Comparison of ENCODE assay signal across 15 cellular contexts in the genomic region with DNA sequence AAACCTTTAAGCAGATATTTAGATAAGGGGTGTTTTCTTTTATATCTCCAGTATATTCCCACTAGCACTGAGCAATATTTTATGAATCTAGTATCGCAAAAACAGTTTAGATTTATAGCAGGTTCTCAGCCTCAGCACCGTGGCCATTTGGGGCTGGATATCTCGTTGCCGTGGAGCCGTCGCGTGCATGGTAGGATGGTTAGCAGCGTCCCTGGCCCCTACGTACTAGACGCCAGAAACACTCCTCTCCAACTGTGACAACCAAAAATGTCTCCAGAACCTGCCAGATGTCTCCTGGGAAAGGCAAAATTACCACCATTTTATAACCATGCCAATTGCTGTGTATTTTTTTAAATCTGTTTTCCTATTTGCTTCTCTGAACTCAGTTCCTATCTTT.
DNase-seq lines count a peak whose midpoint lies in the region; TF ChIP-seq lines count a peak whose summit lies in the region.
"Had no signal": no experiment of that assay in that cellular context is flagged by ENCODE, and none has a peak within 500 bp of the region (broad histone marks: within the 10 kb centered on the region; RNA-seq: fewer than 3 reads in every experiment).

No MANE protein-coding gene starts in this region.

- no peaks in the 10 kb centered on the region for H3K79me2 ChIP-seq in neural cell (replicated peaks; ENCODE audit: insufficient read depth, low read length)
- H3K79me2 ChIP-seq: hepatocyte had no signal

- H3K27ac ChIP-seq in cardiac muscle cell (peak overlapping the region; percentile 72), neural cell (ENCODE audit: low read length) (peak overlapping the region; percentile 32), uterus (peak overlapping the region; percentile 40 to 58)
- H3K27ac ChIP-seq: hepatocyte had no signal

- H3K36me3 Mint-ChIP-seq in activated CD4-positive, alpha-beta memory T cell treated with anti-CD3 and anti-CD28 coated beads for 36 hours = no peaks in the 10 kb centered on the region
- H3K36me3 Mint-ChIP-seq: natural killer cell had no signal

- no peak overlapping the region for H3K9ac ChIP-seq in neural cell (ENCODE audit: low read length)

- TF ChIP-seq CTCF in cardiac muscle cell (IDR thresholded peaks at IDR 0.05; ENCODE audit: low read depth, low read length) = no peak
- no peak for TF ChIP-seq CTCF in neural cell (IDR thresholded peaks at IDR 0.05; ENCODE audit: poor library complexity, severe bottlenecking)
- no peak for TF ChIP-seq CTCF in uterus (IDR thresholded peaks at IDR 0.05)
- TF ChIP-seq CTCF in foreskin fibroblast (IDR thresholded peaks at IDR 0.05; ENCODE audit: low read depth, low read length) = no peak

- CTCF ChIA-PET in activated CD4-positive, alpha-beta memory T cell treated with anti-CD3 and anti-CD28 coated beads for 36 hours (lab: Charles Lee) = no interaction called here

- H3K27ac Mint-ChIP-seq in activated CD4-positive, alpha-beta memory T cell treated with anti-CD3 and anti-CD28 coated beads for 36 hours = no peak overlapping the region
- H3K27ac Mint-ChIP-seq: natural killer cell had no signal

- no peaks in the 10 kb centered on the region for H3K27me3 ChIP-seq in cardiac muscle cell
- H3K27me3 ChIP-seq in neural cell (ENCODE audit: insufficient read depth, low read depth, low read length) = no peaks in the 10 kb centered on the region
- no peaks in the 10 kb centered on the region for H3K27me3 ChIP-seq in uterus
- H3K27me3 ChIP-seq: adrenal gland, hepatocyte had no signal

- POLR2A ChIA-PET in activated CD4-positive, alpha-beta memory T cell treated with anti-CD3 and anti-CD28 coated beads for 36 hours (lab: Charles Lee) = no interaction called here

- H3F3A ChIP-seq in neural cell (ENCODE audit: insufficient read depth, low read length, poor library complexity, severe bottlenecking) = no peaks in the 10 kb centered on the region

- H3K4me1 ChIP-seq in cardiac muscle cell (ENCODE audit: low read depth) (peaks cover 25% of the 10 kb centered on the region), uterus (no peaks in the 10 kb centered on the region)

- no peak overlapping the region for H3K4me2 ChIP-seq in neural cell (ENCODE audit: low read length)
- H3K4me2 ChIP-seq: hepatocyte had no signal

- TF ChIP-seq POLR2A in uterus (IDR thresholded peaks at IDR 0.05) = no peak

- H3K9me3 ChIP-seq in cardiac muscle cell (ENCODE audit: low read depth) (no peaks in the 10 kb centered on the region), neural cell (ENCODE audit: low read length) (no peaks in the 10 kb centered on the region), uterus (no peaks in the 10 kb centered on the region)
- H3K9me3 ChIP-seq: adrenal gland had no signal

- intact Hi-C loops in uterus (cut with DNase I; ENCODE audit: low total_unique reads) = no loop called here
- intact Hi-C loops in activated CD4-positive, alpha-beta memory T cell treated with anti-CD3 and anti-CD28 coated beads for 36 hours (cut with micrococcal nuclease) = no loop called here

- no peaks in the 10 kb centered on the region for H4K20me1 ChIP-seq in neural cell (ENCODE audit: insufficient read depth)

- peak; percentile 34 for DNase-seq in cerebellar cortex (ENCODE audit: low spot score)
- DNase-seq in cardiac muscle cell (ENCODE audit: low read depth in 1 of 2, low spot score in 1 of 2) = no peak
- no peak for DNase-seq in uterus
- no peak for DNase-seq in foreskin fibroblast
- no peak for DNase-seq in NCI-H345 (lab: John Stamatoyannopoulos, UW)
- DNase-seq in activated CD4-positive, alpha-beta memory T cell treated with anti-CD3 and anti-CD28 coated beads for 36 hours = no peak
- DNase-seq: activated CD4-positive, alpha-beta T cell treated with anti-CD3 and anti-CD28 coated beads for 4 hours; activated effector memory CD4-positive, alpha-beta T cell treated with anti-CD3 and anti-CD28 coated beads, Interleukin-2, amount 50 U/mL, for 16 hours; central memory CD4-positive, alpha-beta T cell; effector CD8-positive, alpha-beta T cell; natural killer cell; T-helper 1 cell had no signal

- H3K4me3 Mint-ChIP-seq in activated CD4-positive, alpha-beta memory T cell treated with anti-CD3 and anti-CD28 coated beads for 36 hours = no peak overlapping the region
- H3K4me3 Mint-ChIP-seq: natural killer cell had no signal

- H3K4me3 ChIP-seq in cardiac muscle cell (no peak overlapping the region), neural cell (ENCODE audit: low read length) (no peak overlapping the region), uterus (peak overlapping the region in 1 of 2 donors; percentile 1), foreskin fibroblast (ENCODE audit: low read depth in 1 of 2, low read length in 2 of 2) (no peak overlapping the region)
- H3K4me3 ChIP-seq: adrenal gland, hepatocyte had no signal

- H3K36me3 ChIP-seq in cardiac muscle cell (no peaks in the 10 kb centered on the region), neural cell (ENCODE audit: insufficient read depth, low read length) (no peaks in the 10 kb centered on the region), uterus (no peaks in the 10 kb centered on the region)
- H3K36me3 ChIP-seq: adrenal gland had no signal

- peaks cover 2% of the 10 kb centered on the region for H3K27me3 Mint-ChIP-seq in activated CD4-positive, alpha-beta memory T cell treated with anti-CD3 and anti-CD28 coated beads for 36 hours

- no peaks in the 10 kb centered on the region for H3K9me2 ChIP-seq in neural cell (ENCODE audit: insufficient read depth, low read length)

- no peak overlapping the region for H2AFZ ChIP-seq in neural cell (ENCODE audit: low read depth, low read length)
- H2AFZ ChIP-seq: hepatocyte had no signal

- TF ChIP-seq RAD21 in neural cell (conservative IDR thresholded peaks at IDR 0.05) = no peak

- H3K9me3 Mint-ChIP-seq in activated CD4-positive, alpha-beta memory T cell treated with anti-CD3 and anti-CD28 coated beads for 36 hours = no peaks in the 10 kb centered on the region
- H3K9me3 Mint-ChIP-seq: natural killer cell had no signal

- H3K4me1 Mint-ChIP-seq in activated CD4-positive, alpha-beta memory T cell treated with anti-CD3 and anti-CD28 coated beads for 36 hours (ENCODE audit: low read depth) = no peaks in the 10 kb centered on the region
- H3K4me1 Mint-ChIP-seq: natural killer cell had no signal

- TF ChIP-seq EP300 in neural cell (conservative IDR thresholded peaks at IDR 0.05; ENCODE audit: poor library complexity, severe bottlenecking) = no peak

TF ChIP-seq in neural cell, 6 proteins besides CTCF, POLR2A, EP300 and RAD21:
- TF ChIP-seq SMC3 (conservative IDR thresholded peaks at IDR 0.05; ENCODE audit: poor library complexity) (no peak), EZH2 (IDR thresholded peaks at IDR 0.05; ENCODE audit: borderline replicate concordance, insufficient read depth, low read length, poor library complexity, severe bottlenecking) (no peak), POLR2AphosphoS5 (IDR thresholded peaks at IDR 0.05) (no peak), TAF1 (IDR thresholded peaks at IDR 0.05; ENCODE audit: low read depth) (no peak), MXI1 (conservative IDR thresholded peaks at IDR 0.05; ENCODE audit: poor library complexity, severe bottlenecking) (no peak)
- TF ChIP-seq, protein P1, sequence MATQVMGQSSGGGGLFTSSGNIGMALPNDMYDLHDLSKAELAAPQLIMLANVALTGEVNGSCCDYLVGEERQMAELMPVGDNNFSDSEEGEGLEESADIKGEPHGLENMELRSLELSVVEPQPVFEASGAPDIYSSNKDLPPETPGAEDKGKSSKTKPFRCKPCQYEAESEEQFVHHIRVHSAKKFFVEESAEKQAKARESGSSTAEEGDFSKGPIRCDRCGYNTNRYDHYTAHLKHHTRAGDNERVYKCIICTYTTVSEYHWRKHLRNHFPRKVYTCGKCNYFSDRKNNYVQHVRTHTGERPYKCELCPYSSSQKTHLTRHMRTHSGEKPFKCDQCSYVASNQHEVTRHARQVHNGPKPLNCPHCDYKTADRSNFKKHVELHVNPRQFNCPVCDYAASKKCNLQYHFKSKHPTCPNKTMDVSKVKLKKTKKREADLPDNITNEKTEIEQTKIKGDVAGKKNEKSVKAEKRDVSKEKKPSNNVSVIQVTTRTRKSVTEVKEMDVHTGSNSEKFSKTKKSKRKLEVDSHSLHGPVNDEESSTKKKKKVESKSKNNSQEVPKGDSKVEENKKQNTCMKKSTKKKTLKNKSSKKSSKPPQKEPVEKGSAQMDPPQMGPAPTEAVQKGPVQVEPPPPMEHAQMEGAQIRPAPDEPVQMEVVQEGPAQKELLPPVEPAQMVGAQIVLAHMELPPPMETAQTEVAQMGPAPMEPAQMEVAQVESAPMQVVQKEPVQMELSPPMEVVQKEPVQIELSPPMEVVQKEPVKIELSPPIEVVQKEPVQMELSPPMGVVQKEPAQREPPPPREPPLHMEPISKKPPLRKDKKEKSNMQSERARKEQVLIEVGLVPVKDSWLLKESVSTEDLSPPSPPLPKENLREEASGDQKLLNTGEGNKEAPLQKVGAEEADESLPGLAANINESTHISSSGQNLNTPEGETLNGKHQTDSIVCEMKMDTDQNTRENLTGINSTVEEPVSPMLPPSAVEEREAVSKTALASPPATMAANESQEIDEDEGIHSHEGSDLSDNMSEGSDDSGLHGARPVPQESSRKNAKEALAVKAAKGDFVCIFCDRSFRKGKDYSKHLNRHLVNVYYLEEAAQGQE (IDR thresholded peaks at IDR 0.05; ENCODE audit: borderline replicate concordance) = no peak
